ENCODE assay signal across 27 cellular contexts in genomic region chr12:55392032-55392795, GRCh38. TPM values are rescaled to one million over a fixed set of nuclear protein-coding genes. Genes with fewer than 3 reads are reported as not detected.
"Had no signal": no experiment of that assay in that cellular context is flagged by ENCODE, and none has a peak within 500 bp of the region (broad histone marks: within the 10 kb centered on the region; RNA-seq: fewer than 3 reads in every experiment).

No MANE protein-coding gene starts in this region.

- H3K36me3 ChIP-seq: brain microvascular endothelial cell, cardiac muscle cell had no signal

- H3K9me3 Mint-ChIP-seq: activated CD4-positive, alpha-beta memory T cell treated with anti-CD3 and anti-CD28 coated beads for 36 hours; activated CD4-positive, alpha-beta T cell treated with anti-CD3 and anti-CD28 coated beads, Interleukin-2, amount 10 ng/mL, durations not matched to agents 7 days and 5 days; activated naive CD4-positive, alpha-beta T cell treated with anti-CD3 and anti-CD28 coated beads for 36 hours; activated T-helper 17 cell treated with anti-CD3 and anti-CD28 coated beads, Interleukin-2, amount 50 U/mL, for 72 hours; T-cell had no signal

- H3K4me1 Mint-ChIP-seq: activated CD4-positive, alpha-beta T cell treated with anti-CD3 and anti-CD28 coated beads, Interleukin-2, amount 10 ng/mL, durations not matched to agents 7 days and 5 days; activated T-helper 17 cell treated with anti-CD3 and anti-CD28 coated beads, Interleukin-2, amount 50 U/mL, for 72 hours; T-cell had no signal

- ATAC-seq: activated T-helper 17 cell treated with anti-CD3 and anti-CD28 coated beads, Interleukin-2, amount 50 U/mL, for 72 hours; Panc1; Right ventricle myocardium inferior; T-cell had no signal

- H3K4me3 ChIP-seq: cardiac muscle cell, SK-N-MC had no signal

- H3K27ac ChIP-seq: brain microvascular endothelial cell, cardiac muscle cell, SK-N-MC had no signal

- H3K27me3 ChIP-seq: brain microvascular endothelial cell, cardiac muscle cell had no signal

- H3K4me3 Mint-ChIP-seq: activated CD4-positive, alpha-beta memory T cell treated with anti-CD3 and anti-CD28 coated beads for 36 hours; activated CD4-positive, alpha-beta T cell treated with anti-CD3 and anti-CD28 coated beads, Interleukin-2, amount 10 ng/mL, durations not matched to agents 7 days and 5 days; activated naive CD4-positive, alpha-beta T cell treated with anti-CD3 and anti-CD28 coated beads for 36 hours; activated naive CD8-positive, alpha-beta T cell; activated T-helper 17 cell treated with anti-CD3 and anti-CD28 coated beads, Interleukin-2, amount 50 U/mL, for 72 hours; T-cell had no signal

- DNase-seq: activated CD4-positive, alpha-beta memory T cell treated with anti-CD3 and anti-CD28 coated beads for 36 hours; activated CD4-positive, alpha-beta T cell treated with anti-CD3 and anti-CD28 coated beads, Interleukin-2, amount 10 ng/mL, durations not matched to agents 7 days and 5 days; activated CD4-positive, CD25-positive, alpha-beta regulatory T cell; activated CD8-positive, alpha-beta memory T cell treated with anti-CD3 and anti-CD28 coated beads for 24 hours; activated gamma-delta T cell; activated naive CD4-positive, alpha-beta T cell treated with anti-CD3 and anti-CD28 coated beads for 36 hours; activated T-cell treated with anti-CD3 and anti-CD28 coated beads, Interleukin-2, amount 50 U/mL, for 48 hours; brain microvascular endothelial cell; MM.1S; NCI-H1105; NCI-H1436; NCI-H187; NCI-H2081; NCI-H510A treated with DMSO at 0.1 percent for 48 hours; NCI-H69; NK-92 treated with Interleukin-12 subunit alpha and Interleukin-12 subunit beta, amount 100 ng/mL, for 24 hours; OCI-M1; RPMI8226; T-cell; T-helper 2 cell; T1000 had no signal

- H3K27ac Mint-ChIP-seq: activated CD4-positive, alpha-beta memory T cell treated with anti-CD3 and anti-CD28 coated beads for 36 hours; activated CD4-positive, alpha-beta T cell treated with anti-CD3 and anti-CD28 coated beads, Interleukin-2, amount 10 ng/mL, durations not matched to agents 7 days and 5 days; activated naive CD4-positive, alpha-beta T cell treated with anti-CD3 and anti-CD28 coated beads for 36 hours; activated naive CD8-positive, alpha-beta T cell; activated T-helper 17 cell treated with anti-CD3 and anti-CD28 coated beads, Interleukin-2, amount 50 U/mL, for 72 hours; T-cell had no signal

- H3K36me3 Mint-ChIP-seq: activated CD4-positive, alpha-beta memory T cell treated with anti-CD3 and anti-CD28 coated beads for 36 hours; activated naive CD8-positive, alpha-beta T cell; T-cell had no signal

RNA-seq across cellular contexts. Expression of gene OR6C65, which starts 8.1 kb away (rescaled TPM):
- total RNA-seq: activated CD4-positive, alpha-beta memory T cell treated with anti-CD3 and anti-CD28 coated beads for 36 hours; activated CD4-positive, alpha-beta T cell treated with anti-CD3 and anti-CD28 coated beads, Interleukin-2, amount 10 ng/mL, durations not matched to agents 7 days and 5 days; activated naive CD4-positive, alpha-beta T cell treated with anti-CD3 and anti-CD28 coated beads for 36 hours; activated T-helper 17 cell treated with anti-CD3 and anti-CD28 coated beads, Interleukin-2, amount 50 U/mL, for 72 hours; cardiac muscle cell; Right ventricle myocardium inferior; T-cell had no signal

RNA-seq across cellular contexts. Expression of gene OR6C75, which starts 29.4 kb away (rescaled TPM):
- total RNA-seq: activated CD4-positive, alpha-beta memory T cell treated with anti-CD3 and anti-CD28 coated beads for 36 hours; activated CD4-positive, alpha-beta T cell treated with anti-CD3 and anti-CD28 coated beads, Interleukin-2, amount 10 ng/mL, durations not matched to agents 7 days and 5 days; activated naive CD4-positive, alpha-beta T cell treated with anti-CD3 and anti-CD28 coated beads for 36 hours; activated T-helper 17 cell treated with anti-CD3 and anti-CD28 coated beads, Interleukin-2, amount 50 U/mL, for 72 hours; cardiac muscle cell; Right ventricle myocardium inferior; T-cell had no signal

RNA-seq across cellular contexts. Expression of gene OR6C76, which starts 33.8 kb away (rescaled TPM):
- total RNA-seq: activated CD4-positive, alpha-beta memory T cell treated with anti-CD3 and anti-CD28 coated beads for 36 hours; activated CD4-positive, alpha-beta T cell treated with anti-CD3 and anti-CD28 coated beads, Interleukin-2, amount 10 ng/mL, durations not matched to agents 7 days and 5 days; activated naive CD4-positive, alpha-beta T cell treated with anti-CD3 and anti-CD28 coated beads for 36 hours; activated T-helper 17 cell treated with anti-CD3 and anti-CD28 coated beads, Interleukin-2, amount 50 U/mL, for 72 hours; cardiac muscle cell; Right ventricle myocardium inferior; T-cell had no signal

RNA-seq across cellular contexts. Expression of gene OR6C2, which starts 51.7 kb away (rescaled TPM):
- total RNA-seq: activated CD4-positive, alpha-beta memory T cell treated with anti-CD3 and anti-CD28 coated beads for 36 hours; activated CD4-positive, alpha-beta T cell treated with anti-CD3 and anti-CD28 coated beads, Interleukin-2, amount 10 ng/mL, durations not matched to agents 7 days and 5 days; activated naive CD4-positive, alpha-beta T cell treated with anti-CD3 and anti-CD28 coated beads for 36 hours; activated T-helper 17 cell treated with anti-CD3 and anti-CD28 coated beads, Interleukin-2, amount 50 U/mL, for 72 hours; cardiac muscle cell; Right ventricle myocardium inferior; T-cell had no signal
